Comparison of ENCODE assay signal across 15 cellular contexts in the genomic region with DNA sequence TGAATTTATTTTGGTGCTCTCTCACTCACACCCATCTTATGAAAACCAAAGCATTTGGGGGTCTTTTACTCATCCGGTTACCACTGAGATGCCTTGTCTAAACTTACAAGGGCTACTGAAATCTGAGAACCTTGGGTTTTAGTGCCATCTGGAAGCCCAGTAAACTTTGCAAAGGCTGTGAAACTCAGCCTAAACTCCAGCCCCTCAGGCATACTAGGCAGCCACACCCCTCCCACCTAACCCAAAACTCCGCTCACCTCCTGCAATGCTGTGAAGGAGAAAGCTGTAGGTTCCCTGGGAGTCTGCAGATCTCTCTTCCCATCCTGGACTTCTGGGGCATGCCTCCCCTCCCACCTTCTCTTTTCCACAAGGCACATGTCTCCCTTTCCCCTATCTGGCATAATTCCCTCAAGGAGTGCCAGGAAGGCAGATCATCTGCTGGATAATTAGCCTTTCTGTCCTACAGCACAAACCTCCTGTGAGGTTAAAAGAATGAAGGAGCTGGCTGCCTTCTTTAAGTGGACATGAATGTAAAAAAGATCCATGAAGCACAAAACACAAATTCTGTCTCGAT.
A peak's percentile ranks its signal among the peaks of the same experiment; 100 is the strongest.
DNase-seq lines count a peak whose midpoint lies in the region; ATAC-seq and TF ChIP-seq lines count a peak whose summit lies in the region.
"Had no signal": no experiment of that assay in that cellular context is flagged by ENCODE, and none has a peak within 500 bp of the region (broad histone marks: within the 10 kb centered on the region; RNA-seq: fewer than 3 reads in every experiment).

No MANE protein-coding gene starts in this region.

- intact Hi-C loops in PC-3 (cut with micrococcal nuclease) (loop anchor here (5.0 kb wide), 1 partner anchor 223 kb away; no protein-coding TSS in a partner anchor), sciatic nerve (cut with DNase I) (no loop called here)

- POLR2A ChIA-PET in PC-3 (lab: Charles Lee; ENCODE audit: unreplicated experiment) = interaction anchor here (0.6 kb wide), 1 partner anchor 625 kb away, joined by 3 read pairs; no protein-coding TSS in a partner anchor

- H3K4me3 Mint-ChIP-seq in GM23338 = no peak overlapping the region
- H3K4me3 Mint-ChIP-seq: activated T-cell treated with anti-CD3 and anti-CD28 coated beads, Interleukin-2, amount 50 U/mL, for 72 hours had no signal

- CTCF ChIA-PET in PC-3 (lab: Charles Lee) = interaction anchor here (0.6 to 0.7 kb wide), 2 partner anchors 115 to 179 kb away, joined by 3 to 4 read pairs; no protein-coding TSS in a partner anchor

- H2AFZ ChIP-seq in GM23338 = 0 out of 2 replicates have a peak overlapping the region, but pooled peaks have one; percentile 21
- H2AFZ ChIP-seq in PC-3 (ENCODE audit: low read length) = no peak overlapping the region; the same call in 1 of the 2 replicates
- H2AFZ ChIP-seq: parathyroid adenoma had no signal

- H3K27ac Mint-ChIP-seq in GM23338 = no peak overlapping the region
- H3K27ac Mint-ChIP-seq: activated T-cell treated with anti-CD3 and anti-CD28 coated beads, Interleukin-2, amount 50 U/mL, for 72 hours had no signal

- H3K4me1 Mint-ChIP-seq in GM23338 = peaks cover 29% of the 10 kb centered on the region

- DNase-seq in GM23338 (ENCODE audit: low spot score) (peak; percentile 43), PC-3 (peak; percentile 23), iPS DF 19.7 (ENCODE audit: low read depth, low spot score) (peak; percentile 7), sciatic nerve (ENCODE audit: low spot score) (no peak), medulla oblongata (ENCODE audit: extremely low spot score) (no peak), left lobe of liver (ENCODE audit: low spot score) (no peak), NCI-H1694 treated with DMSO at 0.1 percent for 48 hours (lab: John Stamatoyannopoulos, UW) (no peak)
- DNase-seq: activated CD4-positive, alpha-beta T cell treated with anti-CD3 and anti-CD28 coated beads, Interleukin-2, amount 50 U/mL, for 1 hour; activated T-cell treated with anti-CD3 and anti-CD28 coated beads, Interleukin-2, amount 50 U/mL, for 72 hours; cerebellar nuclear complex; NCI-H1694; stimulated activated naive CD8-positive, alpha-beta T cell treated with anti-CD3 and anti-CD28 coated beads, Interleukin-15, Interleukin-2, amounts not matched to agents 100 U/mL and 50 U/mL, for 24 hours had no signal

- H3K27me3 Mint-ChIP-seq in GM23338 (ENCODE audit: insufficient read depth, low read depth, poor library complexity) = peaks cover 2% of the 10 kb centered on the region

- no peaks in the 10 kb centered on the region for H3K36me3 ChIP-seq in GM23338 (ENCODE audit: insufficient read depth)
- no peaks in the 10 kb centered on the region for H3K36me3 ChIP-seq in PC-3 (ENCODE audit: low read depth, low read length)

- H3K79me2 ChIP-seq in GM23338 (replicated peaks; ENCODE audit: insufficient read depth) (no peaks in the 10 kb centered on the region), PC-3 (ENCODE audit: low read length) (no peaks in the 10 kb centered on the region)
- H3K79me2 ChIP-seq: parathyroid adenoma had no signal

- H3K4me1 ChIP-seq in GM23338 (ENCODE audit: insufficient read depth) (peaks cover 28% of the 10 kb centered on the region), PC-3 (ENCODE audit: insufficient read depth, low read length) (peaks cover 15% of the 10 kb centered on the region)
- H3K4me1 ChIP-seq: parathyroid adenoma had no signal

- H3K9me3 Mint-ChIP-seq in GM23338 = no peaks in the 10 kb centered on the region
- H3K9me3 Mint-ChIP-seq: activated T-cell treated with anti-CD3 and anti-CD28 coated beads, Interleukin-2, amount 50 U/mL, for 72 hours had no signal

- H3K9me2 ChIP-seq in GM23338 (ENCODE audit: insufficient read depth) (no peaks in the 10 kb centered on the region), PC-3 (replicated peaks; ENCODE audit: low read length) (no peaks in the 10 kb centered on the region)

- TF ChIP-seq CTCF in GM23338 (conservative IDR thresholded peaks at IDR 0.05; ENCODE audit: low read depth in 2 of 2) (no peak), PC-3 (conservative IDR thresholded peaks at IDR 0.05; ENCODE audit: low read depth, low read length) (no peak)

- no peak overlapping the region for H3K9ac ChIP-seq in PC-3 (ENCODE audit: low read length)
- H3K9ac ChIP-seq: parathyroid adenoma had no signal

- H3K4me2 ChIP-seq in GM23338 (no peak overlapping the region), PC-3 (ENCODE audit: low read length) (peak overlapping the region; percentile 48; the same call in 1 of the 2 replicates)

- H3K4me3 ChIP-seq in GM23338 (no peak overlapping the region), PC-3 (ENCODE audit: low read length) (no peak overlapping the region)

- H3F3A ChIP-seq in GM23338 (replicated peaks; ENCODE audit: low read depth) (no peaks in the 10 kb centered on the region), PC-3 (ENCODE audit: low read length, unreplicated experiment) (no peaks in the 10 kb centered on the region)

- H3K27me3 ChIP-seq in GM23338 (ENCODE audit: insufficient read depth) = no peaks in the 10 kb centered on the region
- H3K27me3 ChIP-seq in PC-3 (ENCODE audit: low read length) = 0 out of 2 replicates have a peak, but pooled peaks cover 3% of the 10 kb centered on the region

- H3K36me3 Mint-ChIP-seq in GM23338 (ENCODE audit: low read depth) = no peaks in the 10 kb centered on the region

- ATAC-seq in GM23338 (peak; percentile 90), PC-3 (peak; percentile 40), sciatic nerve (peak; percentile 19), GM21381 (IDR thresholded peaks at IDR 0.05; ENCODE audit: unreplicated experiment) (no peak), left lobe of liver (no peak)
- ATAC-seq: activated T-cell treated with anti-CD3 and anti-CD28 coated beads, Interleukin-2, amount 50 U/mL, for 72 hours; Panc1; stimulated activated naive CD8-positive, alpha-beta T cell treated with anti-CD3 and anti-CD28 coated beads, Interleukin-15, Interleukin-2, amounts not matched to agents 100 U/mL and 50 U/mL, for 24 hours had no signal

- H3K9me3 ChIP-seq in PC-3 (ENCODE audit: low read length) = no peaks in the 10 kb centered on the region

- H4K20me1 ChIP-seq in GM23338 (replicated peaks; ENCODE audit: insufficient read depth) (no peaks in the 10 kb centered on the region), PC-3 (ENCODE audit: low read length) (no peaks in the 10 kb centered on the region)

- H3K27ac ChIP-seq in GM23338 (ENCODE audit: low read depth) (no peak overlapping the region), PC-3 (ENCODE audit: low read length) (peak overlapping the region; percentile 23; the same call in 1 of the 2 replicates)
- H3K27ac ChIP-seq: parathyroid adenoma had no signal

- BruUV-seq in PC-3 (replicated peaks; lab: Mats Ljungman, UMichigan) = no TSS peak

TF ChIP-seq in GM23338, 12 proteins besides CTCF, POLR2A, EP300 and RAD21 (continues in another document):
- TF ChIP-seq JUNB (IDR thresholded peaks at IDR 0.05; ENCODE audit: unreplicated experiment) = no peak

Comparison
In these comparisons a context has a peak if more than half of its experiments do, and no peak if none do; other contexts are left out.
1. ATAC-seq: peak in GM23338 (single experiment), PC-3 (single experiment) and sciatic nerve (single experiment); none in GM21381 (single experiment) and left lobe of liver (single experiment).
2. DNase-seq: peak in GM23338 (single experiment), PC-3 (single experiment) and iPS DF 19.7 (single experiment); none in sciatic nerve (single experiment), medulla oblongata (single experiment), left lobe of liver (single experiment) and NCI-H1694 treated with DMSO at 0.1 percent for 48 hours (single experiment).